Comparison of ENCODE assay signal across 8 cellular contexts in the genomic region with DNA sequence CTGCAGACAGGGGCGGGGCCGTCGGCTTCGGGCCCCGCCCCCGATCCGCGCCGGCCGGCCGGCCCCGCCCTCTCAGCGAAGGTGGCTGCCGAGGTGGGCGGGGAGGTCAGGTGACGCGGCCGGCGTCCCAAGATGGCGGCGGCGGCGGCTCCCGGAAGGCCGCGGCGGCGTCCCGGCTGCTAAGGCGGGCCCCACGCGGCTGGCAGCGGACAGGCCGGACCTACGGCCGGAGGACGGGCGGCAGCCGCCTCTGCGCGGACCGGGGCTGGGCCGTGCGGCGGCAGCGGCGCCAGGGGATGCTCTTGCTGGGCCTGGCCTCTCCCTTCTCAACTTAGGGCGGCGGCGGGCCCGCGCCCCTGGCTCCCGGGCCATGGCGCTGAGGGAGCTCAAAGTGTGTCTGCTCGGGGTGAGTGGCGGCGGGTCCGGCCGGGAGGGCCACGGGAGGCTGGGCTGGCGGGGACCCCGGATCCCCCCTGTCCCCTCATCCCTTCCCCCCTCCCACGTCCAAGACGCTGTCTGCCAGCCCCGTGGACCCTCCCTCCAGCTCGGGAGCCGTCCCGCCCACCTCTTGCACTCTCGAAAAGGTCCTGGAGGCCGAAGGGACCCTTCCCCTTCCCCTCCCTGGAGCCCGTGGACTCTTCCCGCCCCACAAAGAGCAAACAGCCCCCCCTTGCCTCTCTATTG. TPM values are rescaled to one million over a fixed set of nuclear protein-coding genes. Genes with fewer than 3 reads are reported as not detected.
DNase-seq lines count a peak whose midpoint lies in the region; ATAC-seq and TF ChIP-seq lines count a peak whose summit lies in the region.

A gene with protein sequence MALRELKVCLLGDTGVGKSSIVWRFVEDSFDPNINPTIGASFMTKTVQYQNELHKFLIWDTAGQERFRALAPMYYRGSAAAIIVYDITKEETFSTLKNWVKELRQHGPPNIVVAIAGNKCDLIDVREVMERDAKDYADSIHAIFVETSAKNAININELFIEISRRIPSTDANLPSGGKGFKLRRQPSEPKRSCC (plus strand): TSS at position 109 of the 684 bp plus-strand sequence. CDS start 262 bp downstream, at position 371.

- WGBS in esophagus muscularis mucosa: 0% methylated on average over 7 of the region's 72 CpGs

- CTCF ChIA-PET in CD4-positive, alpha-beta memory T cell (lab: Charles Lee; ENCODE audit: partially characterized antibody): no interaction called here

- H3K27ac Mint-ChIP-seq in CD4-positive, alpha-beta memory T cell: peak within 1 kb of the TSS; percentile 95 to 99 (median 99)

- no peaks in the 10 kb centered on the region for H3K27me3 Mint-ChIP-seq in CD4-positive, alpha-beta memory T cell
- no peaks in the 10 kb centered on the region for H3K27me3 Mint-ChIP-seq in activated T-cell treated with anti-CD3 and anti-CD28 coated beads, Interleukin-2, amount 50 U/mL, for 4 hours (ENCODE audit: low read depth)

- peaks cover 18 to 33% of the 10 kb centered on the region in 2 donors for H3K36me3 Mint-ChIP-seq in CD4-positive, alpha-beta memory T cell
- H3K36me3 Mint-ChIP-seq in activated T-cell treated with anti-CD3 and anti-CD28 coated beads, Interleukin-2, amount 50 U/mL, for 4 hours (ENCODE audit: insufficient read depth): peaks cover 22% of the 10 kb centered on the region

- intact Hi-C loops in CD4-positive, alpha-beta memory T cell (cut with micrococcal nuclease): loop anchor here (1.0 to 10.0 kb wide), 7 partner anchors 80 to 1835 kb away; partner anchors contain the start of genes ATP5F1E, PMEPA1, VAPB and ZBP1
- intact Hi-C loops in esophagus muscularis mucosa (cut with DNase I): loop anchor here (5.0 to 10.0 kb wide), 2 partner anchors 78 to 725 kb away; partner anchors contain the start of genes ATP5F1E and VAPB

- peaks cover 6% of the 10 kb centered on the region for H3K36me3 ChIP-seq in CD4-positive, alpha-beta memory T cell (ENCODE audit: insufficient read depth, low read length)
- H3K36me3 ChIP-seq in esophagus muscularis mucosa: peaks cover 5 to 22% (median 16%) of the 10 kb centered on the region in 4 donors

- H3K27ac ChIP-seq in CD4-positive, alpha-beta memory T cell (ENCODE audit: low read depth, low read length): peak within 1 kb of the TSS; percentile 87
- H3K27ac ChIP-seq in esophagus muscularis mucosa (replicated peaks in 1 of 4): peak within 1 kb of the TSS; percentile 79 to 90 (median 88)

- peaks cover 68% of the 10 kb centered on the region for H3K4me1 ChIP-seq in CD4-positive, alpha-beta memory T cell (ENCODE audit: insufficient read depth, low read length)
- H3K4me1 ChIP-seq in esophagus muscularis mucosa: peaks cover 15 to 54% (median 44%) of the 10 kb centered on the region in 4 donors

- peak; percentile 57 for ATAC-seq in GM19395 (IDR thresholded peaks at IDR 0.05; ENCODE audit: unreplicated experiment)
- ATAC-seq in HG03521 (IDR thresholded peaks at IDR 0.05; ENCODE audit: unreplicated experiment): peak; percentile 83
- ATAC-seq in activated T-cell treated with anti-CD3 and anti-CD28 coated beads, Interleukin-2, amount 50 U/mL, for 4 hours: peak; percentile 46 to 64

- no peak for TF ChIP-seq POLR2A in esophagus muscularis mucosa (IDR thresholded peaks at IDR 0.05; ENCODE audit: low read depth)

- peak within 1 kb of the TSS; percentile 88 to 98 (median 94) for H3K4me3 Mint-ChIP-seq in CD4-positive, alpha-beta memory T cell
- peak within 1 kb of the TSS; percentile 92 for H3K4me3 Mint-ChIP-seq in activated T-cell treated with anti-CD3 and anti-CD28 coated beads, Interleukin-2, amount 50 U/mL, for 4 hours

- peak; percentile 77 to 88 (median 83) for DNase-seq in CD4-positive, alpha-beta memory T cell
- DNase-seq in OCI-M1 (lab: John Stamatoyannopoulos, UW) (peak; percentile 77), esophagus muscularis mucosa (ENCODE audit: extremely low spot score) (no peak), myocyte (ENCODE audit: low read depth) (peak; percentile 77)
- DNase-seq in activated T-cell treated with anti-CD3 and anti-CD28 coated beads, Interleukin-2, amount 50 U/mL, for 4 hours: peak; percentile 78
- DNase-seq in stimulated activated CD8-positive, alpha-beta memory T cell treated with anti-CD3 and anti-CD28 coated beads, Interleukin-7, amount 100 ng/mL, for 4 hours (ENCODE audit: low read depth in 2 of 2): peak; percentile 54 to 83

- TF ChIP-seq CTCF in esophagus muscularis mucosa (IDR thresholded peaks at IDR 0.05): no peak

- no peaks in the 10 kb centered on the region for H3K9me3 ChIP-seq in CD4-positive, alpha-beta memory T cell (ENCODE audit: control insufficient read depth in 1 of 2, low read length in 2 of 2)
- H3K9me3 ChIP-seq in esophagus muscularis mucosa: no peaks in the 10 kb centered on the region

- H3K27me3 ChIP-seq in CD4-positive, alpha-beta memory T cell (ENCODE audit: insufficient read depth, low read length): no peaks in the 10 kb centered on the region
- H3K27me3 ChIP-seq in esophagus muscularis mucosa: no peaks in the 10 kb centered on the region

- no peak for TF ChIP-seq EP300 in esophagus muscularis mucosa (IDR thresholded peaks at IDR 0.05)

- peaks cover 40 to 72% (median 56%) of the 10 kb centered on the region in 4 donors for H3K4me1 Mint-ChIP-seq in CD4-positive, alpha-beta memory T cell
- peaks cover 74% of the 10 kb centered on the region for H3K4me1 Mint-ChIP-seq in activated T-cell treated with anti-CD3 and anti-CD28 coated beads, Interleukin-2, amount 50 U/mL, for 4 hours (ENCODE audit: low read depth)

- peak within 1 kb of the TSS; percentile 62 to 72 for H3K4me3 ChIP-seq in CD4-positive, alpha-beta memory T cell (ENCODE audit: low read length in 2 of 2)
- H3K4me3 ChIP-seq in esophagus muscularis mucosa: peak within 1 kb of the TSS; percentile 87 to 100 (median 94)

- peaks cover 0 to 4% (median 0%) of the 10 kb centered on the region in 8 donors for H3K9me3 Mint-ChIP-seq in CD4-positive, alpha-beta memory T cell
- no peaks in the 10 kb centered on the region for H3K9me3 Mint-ChIP-seq in activated T-cell treated with anti-CD3 and anti-CD28 coated beads, Interleukin-2, amount 50 U/mL, for 4 hours

- POLR2A ChIA-PET in CD4-positive, alpha-beta memory T cell (lab: Charles Lee; ENCODE audit: partially characterized antibody): interaction anchor here (0.8 to 1.6 kb wide), 9 partner anchors 12 to 722 kb away, joined by 3 to 13 read pairs (median 4); partner anchors contain the start of genes ATP5F1E and VAPB

RNA-seq across cellular contexts. Expression of the gene that starts here (rescaled TPM):
- 10 to 100 TPM; 23.6 TPM for total RNA-seq in CD4-positive, alpha-beta memory T cell
- 10 to 100 TPM; 11.0 to 17.1 TPM for polyA plus RNA-seq in CD4-positive, alpha-beta memory T cell
- 10 to 100 TPM; 15.9 to 17.9 (median 17.3) TPM for total RNA-seq in activated T-cell treated with anti-CD3 and anti-CD28 coated beads, Interleukin-2, amount 50 U/mL, for 4 hours
- total RNA-seq in esophagus muscularis mucosa (10 to 100 TPM; 17.9 to 24.0 (median 20.4) TPM), myocyte (17.1 and 18.2 TPM in 2 replicates)
- 10.4 TPM for polyA plus RNA-seq in myocyte (2012)
